ENCODE assay signal across 1 cellular context in the genomic region with DNA sequence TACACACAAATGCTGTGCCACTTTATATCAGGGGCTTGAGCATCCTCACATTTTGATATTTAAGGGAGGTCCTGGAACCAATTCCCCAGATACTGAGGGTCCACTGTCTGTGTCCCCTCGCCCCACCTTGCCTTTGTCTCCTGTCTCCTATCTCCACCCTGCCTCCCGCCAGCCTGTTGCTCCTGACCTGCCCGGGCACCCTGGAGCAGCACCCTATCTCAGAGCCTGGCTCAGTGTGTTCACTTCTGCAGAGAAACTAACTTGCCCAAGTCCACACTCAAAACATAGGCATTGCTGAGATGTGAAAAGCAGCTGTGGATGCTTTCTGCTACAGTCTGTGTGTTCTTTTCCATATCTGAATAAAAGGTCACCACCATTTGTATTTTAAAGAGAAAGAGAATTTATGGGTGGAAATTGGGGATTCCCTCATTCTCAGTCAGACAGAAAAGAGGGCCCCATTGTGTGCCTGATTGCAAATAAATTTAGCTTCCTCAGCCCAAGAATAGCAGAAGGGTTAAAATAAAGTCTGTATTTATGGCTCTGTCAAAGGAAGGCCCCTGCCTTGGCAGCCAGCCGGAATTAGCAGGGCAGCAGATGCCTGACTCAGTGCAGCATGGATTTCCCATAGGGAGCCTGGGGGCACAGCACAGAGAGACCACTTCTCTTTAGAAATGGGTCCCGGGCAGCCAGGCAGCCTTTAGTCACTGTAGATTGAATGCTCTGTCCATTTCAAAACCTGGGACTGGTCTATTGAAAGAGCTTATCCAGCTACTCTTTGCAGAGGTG.
A peak's percentile ranks its signal among the peaks of the same experiment; 100 is the strongest.
TF ChIP-seq lines count a peak whose summit lies in the region.

No MANE protein-coding gene starts in this region.

TF ChIP-seq in SK-N-SH treated with all-trans-retinoic acid at 6 μM for 48 hours, 23 proteins besides CTCF, POLR2A, EP300 and RAD21 (continued from another document):
- TF ChIP-seq, protein P1, sequence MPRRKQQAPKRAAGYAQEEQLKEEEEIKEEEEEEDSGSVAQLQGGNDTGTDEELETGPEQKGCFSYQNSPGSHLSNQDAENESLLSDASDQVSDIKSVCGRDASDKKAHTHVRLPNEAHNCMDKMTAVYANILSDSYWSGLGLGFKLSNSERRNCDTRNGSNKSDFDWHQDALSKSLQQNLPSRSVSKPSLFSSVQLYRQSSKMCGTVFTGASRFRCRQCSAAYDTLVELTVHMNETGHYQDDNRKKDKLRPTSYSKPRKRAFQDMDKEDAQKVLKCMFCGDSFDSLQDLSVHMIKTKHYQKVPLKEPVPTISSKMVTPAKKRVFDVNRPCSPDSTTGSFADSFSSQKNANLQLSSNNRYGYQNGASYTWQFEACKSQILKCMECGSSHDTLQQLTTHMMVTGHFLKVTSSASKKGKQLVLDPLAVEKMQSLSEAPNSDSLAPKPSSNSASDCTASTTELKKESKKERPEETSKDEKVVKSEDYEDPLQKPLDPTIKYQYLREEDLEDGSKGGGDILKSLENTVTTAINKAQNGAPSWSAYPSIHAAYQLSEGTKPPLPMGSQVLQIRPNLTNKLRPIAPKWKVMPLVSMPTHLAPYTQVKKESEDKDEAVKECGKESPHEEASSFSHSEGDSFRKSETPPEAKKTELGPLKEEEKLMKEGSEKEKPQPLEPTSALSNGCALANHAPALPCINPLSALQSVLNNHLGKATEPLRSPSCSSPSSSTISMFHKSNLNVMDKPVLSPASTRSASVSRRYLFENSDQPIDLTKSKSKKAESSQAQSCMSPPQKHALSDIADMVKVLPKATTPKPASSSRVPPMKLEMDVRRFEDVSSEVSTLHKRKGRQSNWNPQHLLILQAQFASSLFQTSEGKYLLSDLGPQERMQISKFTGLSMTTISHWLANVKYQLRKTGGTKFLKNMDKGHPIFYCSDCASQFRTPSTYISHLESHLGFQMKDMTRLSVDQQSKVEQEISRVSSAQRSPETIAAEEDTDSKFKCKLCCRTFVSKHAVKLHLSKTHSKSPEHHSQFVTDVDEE (CRISPR knock-in tag; IDR thresholded peaks at IDR 0.05) = peak; percentile 26; the same call in 1 of the 2 replicates
- TF ChIP-seq SNAI2 (CRISPR knock-in tag; IDR thresholded peaks at IDR 0.05) (0 out of 2 replicates have a peak, but pooled peaks have one; percentile 58), OSR1 (CRISPR knock-in tag; IDR thresholded peaks at IDR 0.05) (no peak), ARNTL (CRISPR knock-in tag; IDR thresholded peaks at IDR 0.05; ENCODE audit: borderline replicate concordance, low read depth) (no peak), TCF4 (CRISPR knock-in tag; IDR thresholded peaks at IDR 0.05; ENCODE audit: borderline replicate concordance) (no peak)
